In genomic region chr4:175891863-175892262, GRCh38 we compare ENCODE assay signal across 8 cellular contexts.
A peak's percentile ranks its signal among the peaks of the same experiment; 100 is the strongest.
DNase-seq lines count a peak whose midpoint lies in the region; ATAC-seq and TF ChIP-seq lines count a peak whose summit lies in the region.

No MANE protein-coding gene starts in this region.

- no peaks in the 10 kb centered on the region for H3K79me2 ChIP-seq in OCI-LY1 (ENCODE audit: insufficient read depth, low read length)

- H3K9me3 ChIP-seq in OCI-LY1 (ENCODE audit: low read length) = no peaks in the 10 kb centered on the region

- no peaks in the 10 kb centered on the region for H3K4me1 ChIP-seq in OCI-LY1 (ENCODE audit: insufficient read depth, low read length, severe bottlenecking)

- H3K27me3 ChIP-seq in H7 (ENCODE audit: control insufficient read depth, insufficient read depth, low read length) (no peaks in the 10 kb centered on the region), OCI-LY1 (ENCODE audit: insufficient read depth, low read length) (no peaks in the 10 kb centered on the region)

- H2AFZ ChIP-seq in OCI-LY1 (ENCODE audit: low read length) = no peak overlapping the region

- no peak overlapping the region for H3K27ac ChIP-seq in OCI-LY1 (ENCODE audit: low read depth, low read length, poor library complexity, severe bottlenecking)

- no peak for ATAC-seq in activated CD4-positive, CD25-positive, alpha-beta regulatory T cell treated with anti-CD3 and anti-CD28 coated beads, Interleukin-2, amount 50 U/mL, for 24 hours

- H3K4me3 ChIP-seq in H7 (ENCODE audit: insufficient read depth, low read depth, low read length) = no peak overlapping the region
- H3K4me3 ChIP-seq in OCI-LY1 (ENCODE audit: low read depth, low read length, poor library complexity, severe bottlenecking) = no peak overlapping the region

- H3K9ac ChIP-seq in OCI-LY1 (ENCODE audit: low read length) = no peak overlapping the region

- no peaks in the 10 kb centered on the region for H4K20me1 ChIP-seq in OCI-LY1 (ENCODE audit: insufficient read depth, low read length)

- peak; percentile 62 for DNase-seq in COR-L47 (lab: John Stamatoyannopoulos, UW)
- DNase-seq in H7 = peak; percentile 4
- peak; percentile 4 for DNase-seq in globus pallidus (ENCODE audit: low spot score)
- DNase-seq in stimulated activated CD4-positive, alpha-beta T cell treated with anti-CD3 and anti-CD28 coated beads, Interleukin-2, amount 100 ng/mL, for 24 hours = no peak
- DNase-seq in activated CD4-positive, alpha-beta T cell treated with anti-CD3 and anti-CD28 coated beads, Interleukin-2, amount 50 U/mL, for 48 hours = no peak
- no peak for DNase-seq in mesenteric fat pad (ENCODE audit: low spot score)

- H3F3A ChIP-seq in OCI-LY1 (ENCODE audit: insufficient read depth, low read length) = no peaks in the 10 kb centered on the region

- H3K9me2 ChIP-seq in OCI-LY1 (ENCODE audit: low read depth, low read length) = no peaks in the 10 kb centered on the region

- H3K36me3 ChIP-seq in H7 (replicated peaks; ENCODE audit: control insufficient read depth, insufficient read depth, low read length) (no peaks in the 10 kb centered on the region), OCI-LY1 (ENCODE audit: insufficient read depth, low read length) (no peaks in the 10 kb centered on the region)

- H3K4me2 ChIP-seq in OCI-LY1 (ENCODE audit: low read length) = no peak overlapping the region

- TF ChIP-seq CTCF in OCI-LY1 (IDR thresholded peaks at IDR 0.05; ENCODE audit: low read length) = peak; percentile 41; the same call in 1 of the 2 replicates

Comparison
In these comparisons a context has a peak if more than half of its experiments do, and no peak if none do; other contexts are left out.
1. DNase-seq: peak in COR-L47 (single experiment), H7 (single experiment) and globus pallidus (single experiment); none in stimulated activated CD4-positive, alpha-beta T cell treated with anti-CD3 and anti-CD28 coated beads, Interleukin-2, amount 100 ng/mL, for 24 hours (0 of 2), activated CD4-positive, alpha-beta T cell treated with anti-CD3 and anti-CD28 coated beads, Interleukin-2, amount 50 U/mL, for 48 hours (0 of 2) and mesenteric fat pad (single experiment).